11 cellular contexts compared by ENCODE assay signal in genomic region chr11:128904303-128904871, GRCh38. TPM values are rescaled to one million over a fixed set of nuclear protein-coding genes. Genes with fewer than 3 reads are reported as not detected.
DNase-seq lines count a peak whose midpoint lies in the region; ATAC-seq and TF ChIP-seq lines count a peak whose summit lies in the region.
"Had no signal": no experiment of that assay in that cellular context is flagged by ENCODE, and none has a peak within 500 bp of the region (broad histone marks: within the 10 kb centered on the region; RNA-seq: fewer than 3 reads in every experiment).

No MANE protein-coding gene starts in this region.

- DNase-seq in right atrium auricular region (ENCODE audit: low spot score) (no peak), right cardiac atrium (no peak), memory B cell (ENCODE audit: low spot score in 2 of 2) (no peak), type B pancreatic cell (ENCODE audit: extremely low spot score, unreplicated experiment) (no peak), Kasumi-1 (lab: John Stamatoyannopoulos, UW) (no peak), NAMALWA (ENCODE audit: low spot score) (no peak)
- DNase-seq in activated CD8-positive, alpha-beta T cell treated with anti-CD3 and anti-CD28 coated beads, Interleukin-2, amount 10 ng/mL, durations not matched to agents 7 days and 5 days: no peak
- no peak for DNase-seq in stimulated activated CD8-positive, alpha-beta memory T cell treated with anti-CD3 and anti-CD28 coated beads, Interleukin-4, amount 100 ng/mL, for 48 hours
- DNase-seq: activated CD4-positive, CD25-positive, alpha-beta regulatory T cell treated with anti-CD3 and anti-CD28 coated beads, Interleukin-2, amount 50 U/mL, for 72 hours; Karpas-422 had no signal

- H3K27me3 ChIP-seq in right atrium auricular region (no peaks in the 10 kb centered on the region), right cardiac atrium (ENCODE audit: control insufficient read depth, insufficient read depth) (no peaks in the 10 kb centered on the region)

- ATAC-seq in right cardiac atrium (no peak), memory B cell (ENCODE audit: low read depth) (no peak)
- no peak for ATAC-seq in activated CD8-positive, alpha-beta T cell treated with anti-CD3 and anti-CD28 coated beads, Interleukin-2, amount 10 ng/mL, durations not matched to agents 7 days and 5 days

- peak overlapping the region in 1 of 2 donors; percentile 40 for H3K4me3 ChIP-seq in right atrium auricular region
- H3K4me3 ChIP-seq in right cardiac atrium (ENCODE audit: low read length): no peak overlapping the region

- H3K27me3 Mint-ChIP-seq in activated CD8-positive, alpha-beta T cell treated with anti-CD3 and anti-CD28 coated beads, Interleukin-2, amount 10 ng/mL, durations not matched to agents 7 days and 5 days (ENCODE audit: low read depth): peaks cover 50% of the 10 kb centered on the region
- H3K27me3 Mint-ChIP-seq in memory B cell (peaks cover 26% of the 10 kb centered on the region), type B pancreatic cell (peaks cover 80% of the 10 kb centered on the region)

- H3K9me3 ChIP-seq in right atrium auricular region (no peaks in the 10 kb centered on the region), right cardiac atrium (ENCODE audit: control insufficient read depth, low read length) (no peaks in the 10 kb centered on the region)
- H3K9me3 ChIP-seq: psoas muscle had no signal

- H3K27ac ChIP-seq in right atrium auricular region: peak overlapping the region; percentile 75 to 83
- H3K27ac ChIP-seq in right cardiac atrium (ENCODE audit: low read length): no peak overlapping the region
- H3K27ac ChIP-seq: psoas muscle had no signal

- H3K4me3 Mint-ChIP-seq in activated CD8-positive, alpha-beta T cell treated with anti-CD3 and anti-CD28 coated beads, Interleukin-2, amount 10 ng/mL, durations not matched to agents 7 days and 5 days: peak overlapping the region; percentile 16
- H3K4me3 Mint-ChIP-seq in memory B cell (peak overlapping the region; percentile 88), type B pancreatic cell (peak overlapping the region; percentile 80)

- TF ChIP-seq CTCF in right atrium auricular region (IDR thresholded peaks at IDR 0.05): no peak
- no peak for TF ChIP-seq CTCF in type B pancreatic cell (conservative IDR thresholded peaks at IDR 0.05)

- CTCF ChIA-PET in activated CD8-positive, alpha-beta T cell treated with anti-CD3 and anti-CD28 coated beads, Interleukin-2, amount 10 ng/mL, durations not matched to agents 7 days and 5 days (lab: Charles Lee): interaction anchor here (0.6 to 3.7 kb wide), 9 partner anchors 11 to 732 kb away, joined by 3 to 42 read pairs (median 3); no protein-coding TSS in a partner anchor

- H3K36me3 ChIP-seq in right atrium auricular region: no peaks in the 10 kb centered on the region

- POLR2A ChIA-PET in activated CD8-positive, alpha-beta T cell treated with anti-CD3 and anti-CD28 coated beads, Interleukin-2, amount 10 ng/mL, durations not matched to agents 7 days and 5 days (lab: Charles Lee): interaction anchor here (1.2 kb wide), 1 partner anchor 15 kb away, joined by 3 read pairs; no protein-coding TSS in a partner anchor

- H3K4me1 ChIP-seq in right atrium auricular region: peaks cover 0 to 53% of the 10 kb centered on the region in 2 donors
- H3K4me1 ChIP-seq in right cardiac atrium (ENCODE audit: control insufficient read depth, insufficient read depth, low read length): peaks cover 14% of the 10 kb centered on the region
- H3K4me1 ChIP-seq: psoas muscle had no signal

- H3K4me1 Mint-ChIP-seq in activated CD8-positive, alpha-beta T cell treated with anti-CD3 and anti-CD28 coated beads, Interleukin-2, amount 10 ng/mL, durations not matched to agents 7 days and 5 days (ENCODE audit: low read depth): peaks cover 15% of the 10 kb centered on the region
- H3K4me1 Mint-ChIP-seq in memory B cell: peaks cover 19% of the 10 kb centered on the region
- peaks cover 24% of the 10 kb centered on the region for H3K4me1 Mint-ChIP-seq in type B pancreatic cell (ENCODE audit: unreplicated experiment)

- no peaks in the 10 kb centered on the region for H3K9me3 Mint-ChIP-seq in activated CD8-positive, alpha-beta T cell treated with anti-CD3 and anti-CD28 coated beads, Interleukin-2, amount 10 ng/mL, durations not matched to agents 7 days and 5 days (ENCODE audit: insufficient read depth)
- H3K9me3 Mint-ChIP-seq in memory B cell (no peaks in the 10 kb centered on the region), type B pancreatic cell (no peaks in the 10 kb centered on the region)

- intact Hi-C loops in right cardiac atrium (cut with DNase I): no loop called here

- H3K36me3 Mint-ChIP-seq in activated CD8-positive, alpha-beta T cell treated with anti-CD3 and anti-CD28 coated beads, Interleukin-2, amount 10 ng/mL, durations not matched to agents 7 days and 5 days (ENCODE audit: low read depth): no peaks in the 10 kb centered on the region
- H3K36me3 Mint-ChIP-seq in memory B cell (no peaks in the 10 kb centered on the region), type B pancreatic cell (no peaks in the 10 kb centered on the region)

- WGBS in right cardiac atrium: 70% methylated on average over 19 of the region's 19 CpGs

- H3K27ac Mint-ChIP-seq in activated CD8-positive, alpha-beta T cell treated with anti-CD3 and anti-CD28 coated beads, Interleukin-2, amount 10 ng/mL, durations not matched to agents 7 days and 5 days: no peak overlapping the region
- H3K27ac Mint-ChIP-seq in memory B cell: no peak overlapping the region
- H3K27ac Mint-ChIP-seq in type B pancreatic cell: no peak overlapping the region

RNA-seq across cellular contexts. Expression of gene KCNJ5, which starts 13.2 kb away (rescaled TPM):
- total RNA-seq in right atrium auricular region (10 to 100 TPM in 1 of 2 donors, 1 to 10 TPM in 1; 8.2 to 23.3 TPM), right cardiac atrium (10 to 100 TPM in 3 of 4 donors, 1 to 10 TPM in 1; 9.3 to 30.0 (median 24.0) TPM), type B pancreatic cell (ENCODE audit: low replicate concordance) (0.90 and 1.6 TPM in 2 replicates)
- 15.8 TPM for polyA plus RNA-seq in right cardiac atrium
- total RNA-seq in activated CD8-positive, alpha-beta T cell treated with anti-CD3 and anti-CD28 coated beads, Interleukin-2, amount 10 ng/mL, durations not matched to agents 7 days and 5 days: not detected

RNA-seq across cellular contexts. Expression of gene KCNJ1, which starts 37.3 kb away (rescaled TPM):
- not detected for total RNA-seq in right atrium auricular region
- under 1 TPM in 1 of 4 donors, not detected in 3; 0.17 TPM for total RNA-seq in right cardiac atrium
- polyA plus RNA-seq in right cardiac atrium: 0.09 TPM
- not detected for total RNA-seq in activated CD8-positive, alpha-beta T cell treated with anti-CD3 and anti-CD28 coated beads, Interleukin-2, amount 10 ng/mL, durations not matched to agents 7 days and 5 days
- total RNA-seq in type B pancreatic cell (ENCODE audit: low replicate concordance): 0.27 TPM in 1 of 2 replicates, not detected in the other
- total RNA-seq: psoas muscle had no signal
- polyA plus RNA-seq: psoas muscle had no signal

RNA-seq across cellular contexts. Expression of gene TP53AIP1, which starts 38.3 kb away (rescaled TPM):
- total RNA-seq in right atrium auricular region (not detected), right cardiac atrium (not detected), type B pancreatic cell (ENCODE audit: low replicate concordance) (0.24 and 0.69 TPM in 2 replicates)
- polyA plus RNA-seq in right cardiac atrium: 0.05 TPM
- total RNA-seq in activated CD8-positive, alpha-beta T cell treated with anti-CD3 and anti-CD28 coated beads, Interleukin-2, amount 10 ng/mL, durations not matched to agents 7 days and 5 days: not detected

Comparison
In these comparisons a context has a peak if more than half of its experiments do, and no peak if none do; other contexts are left out.
1. H3K4me3 Mint-ChIP-seq: peak in every context shown above with its lines; median percentile 88 in memory B cell; 80 in type B pancreatic cell; 16 in activated CD8-positive, alpha-beta T cell treated with anti-CD3 and anti-CD28 coated beads, Interleukin-2, amount 10 ng/mL, durations not matched to agents 7 days and 5 days.